17 cellular contexts compared by ENCODE assay signal in genomic region chr5:133779828-133780475, GRCh38.
A peak's percentile ranks its signal among the peaks of the same experiment; 100 is the strongest.
DNase-seq lines count a peak whose midpoint lies in the region; ATAC-seq and TF ChIP-seq lines count a peak whose summit lies in the region.
"Had no signal": no experiment of that assay in that cellular context is flagged by ENCODE, and none has a peak within 500 bp of the region (broad histone marks: within the 10 kb centered on the region; RNA-seq: fewer than 3 reads in every experiment).

No MANE protein-coding gene starts in this region.

- DNase-seq in GM06990 (ENCODE audit: extremely low read depth, insufficient read length) (no peak), GM13977 (ENCODE audit: low spot score) (no peak), WERI-Rb-1 (peak; percentile 15), neural progenitor cell (ENCODE audit: low spot score) (no peak), NCI-H146 treated with DMSO at 0.1 percent for 48 hours (lab: John Stamatoyannopoulos, UW; ENCODE audit: unreplicated experiment) (no peak)
- no peak for DNase-seq in activated CD4-positive, alpha-beta T cell treated with anti-CD3 and anti-CD28 coated beads for 36 hours
- DNase-seq in activated CD4-positive, CD25-positive, alpha-beta regulatory T cell treated with anti-CD3 and anti-CD28 coated beads, Interleukin-2, amount 50 U/mL, for 72 hours = no peak
- DNase-seq: activated CD4-positive, alpha-beta T cell treated with anti-CD3 and anti-CD28 coated beads, Interleukin-2, amount 50 U/mL, for 4 hours; activated naive CD4-positive, alpha-beta T cell treated with anti-CD3 and anti-CD28 coated beads, Interleukin-2, amount 10 ng/mL, durations not matched to agents 7 days and 5 days; activated T-cell treated with anti-CD3 and anti-CD28 coated beads, Interleukin-2, amount 50 U/mL, for 1 hour; AML-193; foreskin fibroblast; NCI-H2029 treated with DMSO at 0.1 percent for 48 hours; NCI-H526 treated with DMSO at 0.1 percent for 48 hours; RPMI8226; thyroid gland had no signal

- H4K20me1 ChIP-seq in neural progenitor cell (ENCODE audit: low read depth) = no peaks in the 10 kb centered on the region

- no peak overlapping the region for H3K4me2 ChIP-seq in neural progenitor cell

- intact Hi-C loops in activated CD4-positive, alpha-beta T cell treated with anti-CD3 and anti-CD28 coated beads for 36 hours (cut with DNase I, micrococcal nuclease) = loop anchor here in 1 of 2 experiments (5.0 kb wide), 1 partner anchor 87 kb away; no protein-coding TSS in a partner anchor

- no peaks in the 10 kb centered on the region for H3F3A ChIP-seq in neural progenitor cell (ENCODE audit: low read depth)

- H3K36me3 ChIP-seq in GM06990 (ENCODE audit: control insufficient read depth, insufficient read depth, low read length) (no peaks in the 10 kb centered on the region), WERI-Rb-1 (no peaks in the 10 kb centered on the region), neural progenitor cell (no peaks in the 10 kb centered on the region)
- H3K36me3 ChIP-seq: thyroid gland had no signal

- H3K4me3 Mint-ChIP-seq in neural progenitor cell = no peak overlapping the region
- H3K4me3 Mint-ChIP-seq in activated CD4-positive, alpha-beta T cell treated with anti-CD3 and anti-CD28 coated beads for 36 hours = no peak overlapping the region
- H3K4me3 Mint-ChIP-seq: activated naive CD4-positive, alpha-beta T cell treated with anti-CD3 and anti-CD28 coated beads, Interleukin-2, amount 10 ng/mL, durations not matched to agents 7 days and 5 days had no signal

- peaks cover 4% of the 10 kb centered on the region for H3K4me1 Mint-ChIP-seq in neural progenitor cell
- H3K4me1 Mint-ChIP-seq in activated CD4-positive, alpha-beta T cell treated with anti-CD3 and anti-CD28 coated beads for 36 hours = no peaks in the 10 kb centered on the region
- H3K4me1 Mint-ChIP-seq: activated naive CD4-positive, alpha-beta T cell treated with anti-CD3 and anti-CD28 coated beads, Interleukin-2, amount 10 ng/mL, durations not matched to agents 7 days and 5 days had no signal

- peaks cover 2% of the 10 kb centered on the region for H3K9me3 Mint-ChIP-seq in neural progenitor cell
- H3K9me3 Mint-ChIP-seq in activated CD4-positive, alpha-beta T cell treated with anti-CD3 and anti-CD28 coated beads for 36 hours (ENCODE audit: low read depth) = peaks cover under 1% of the 10 kb centered on the region
- H3K9me3 Mint-ChIP-seq: activated naive CD4-positive, alpha-beta T cell treated with anti-CD3 and anti-CD28 coated beads, Interleukin-2, amount 10 ng/mL, durations not matched to agents 7 days and 5 days had no signal

- H3K79me2 ChIP-seq in neural progenitor cell (ENCODE audit: low read depth) = no peaks in the 10 kb centered on the region

- no peaks in the 10 kb centered on the region for H3K4me1 ChIP-seq in neural progenitor cell
- H3K4me1 ChIP-seq: thyroid gland had no signal

- POLR2A ChIA-PET in activated CD4-positive, alpha-beta T cell treated with anti-CD3 and anti-CD28 coated beads for 36 hours (lab: Charles Lee) = no interaction called here

- no peak overlapping the region for H3K4me3 ChIP-seq in GM06990 (replicated peaks; ENCODE audit: low read depth, low read length)
- H3K4me3 ChIP-seq in WERI-Rb-1 (ENCODE audit: low read depth, low read length) = no peak overlapping the region
- H3K4me3 ChIP-seq in neural progenitor cell = no peak overlapping the region
- H3K4me3 ChIP-seq: thyroid gland had no signal

- H3K9ac ChIP-seq in neural progenitor cell = no peak overlapping the region

- CTCF ChIA-PET in activated CD4-positive, alpha-beta T cell treated with anti-CD3 and anti-CD28 coated beads for 36 hours (lab: Charles Lee) = interaction anchor here (0.6 to 1.1 kb wide), 2 partner anchors 89 to 202 kb away, joined by 3 read pairs; no protein-coding TSS in a partner anchor

- peaks cover 9% of the 10 kb centered on the region for H3K27me3 Mint-ChIP-seq in neural progenitor cell (ENCODE audit: insufficient read depth, low read depth)
- no peaks in the 10 kb centered on the region for H3K27me3 Mint-ChIP-seq in activated CD4-positive, alpha-beta T cell treated with anti-CD3 and anti-CD28 coated beads for 36 hours

- no peaks in the 10 kb centered on the region for H3K9me3 ChIP-seq in WERI-Rb-1 (ENCODE audit: severe bottlenecking)
- H3K9me3 ChIP-seq in neural progenitor cell (ENCODE audit: low read depth) = no peaks in the 10 kb centered on the region
- H3K9me3 ChIP-seq: thyroid gland had no signal

- H3K36me3 Mint-ChIP-seq in neural progenitor cell = no peaks in the 10 kb centered on the region
- H3K36me3 Mint-ChIP-seq in activated CD4-positive, alpha-beta T cell treated with anti-CD3 and anti-CD28 coated beads for 36 hours (ENCODE audit: low read depth) = no peaks in the 10 kb centered on the region
- H3K36me3 Mint-ChIP-seq: activated naive CD4-positive, alpha-beta T cell treated with anti-CD3 and anti-CD28 coated beads, Interleukin-2, amount 10 ng/mL, durations not matched to agents 7 days and 5 days had no signal

- peak; percentile 52 for TF ChIP-seq CTCF in GM06990 (IDR thresholded peaks at IDR 0.05; ENCODE audit: insufficient read depth, low read length, poor library complexity, severe bottlenecking)
- peak; percentile 41 for TF ChIP-seq CTCF in GM13977 (IDR thresholded peaks at IDR 0.05; ENCODE audit: extremely low read depth, insufficient read depth, missing control alignments)
- TF ChIP-seq CTCF in WERI-Rb-1 (IDR thresholded peaks at IDR 0.05; ENCODE audit: low read depth, low read length) = peak; percentile 47; the same call in 1 of the 2 replicates
- TF ChIP-seq CTCF in neural progenitor cell (IDR thresholded peaks at IDR 0.05) = peak; percentile 21

- no peak overlapping the region for H3K27ac Mint-ChIP-seq in neural progenitor cell
- no peak overlapping the region for H3K27ac Mint-ChIP-seq in activated CD4-positive, alpha-beta T cell treated with anti-CD3 and anti-CD28 coated beads for 36 hours
- H3K27ac Mint-ChIP-seq: activated naive CD4-positive, alpha-beta T cell treated with anti-CD3 and anti-CD28 coated beads, Interleukin-2, amount 10 ng/mL, durations not matched to agents 7 days and 5 days had no signal

- no peak overlapping the region for H2AFZ ChIP-seq in neural progenitor cell (replicated peaks)

- in situ Hi-C loops in GM13977 (cut with MboI; ENCODE audit: low pct_unique_long_range_greater_than_20kb, low sequenced_read_pairs, unreplicated experiment) = no loop called here

- no peak for ATAC-seq in activated CD4-positive, alpha-beta T cell treated with anti-CD3 and anti-CD28 coated beads for 36 hours
- no peak for ATAC-seq in HG03196 (IDR thresholded peaks at IDR 0.05; ENCODE audit: unreplicated experiment)

- no peak overlapping the region for H3K27ac ChIP-seq in WERI-Rb-1
- no peak overlapping the region for H3K27ac ChIP-seq in neural progenitor cell
- H3K27ac ChIP-seq: thyroid gland had no signal

- no peaks in the 10 kb centered on the region; the same call in 1 of the 2 replicates for H3K27me3 ChIP-seq in GM06990 (replicated peaks; ENCODE audit: control insufficient read depth, insufficient read depth, low read length)
- no peaks in the 10 kb centered on the region for H3K27me3 ChIP-seq in WERI-Rb-1 (ENCODE audit: insufficient read depth, low read depth, severe bottlenecking)
- no peaks in the 10 kb centered on the region for H3K27me3 ChIP-seq in neural progenitor cell
- H3K27me3 ChIP-seq: thyroid gland had no signal
